8 cellular contexts compared by ENCODE assay signal in the genomic region with DNA sequence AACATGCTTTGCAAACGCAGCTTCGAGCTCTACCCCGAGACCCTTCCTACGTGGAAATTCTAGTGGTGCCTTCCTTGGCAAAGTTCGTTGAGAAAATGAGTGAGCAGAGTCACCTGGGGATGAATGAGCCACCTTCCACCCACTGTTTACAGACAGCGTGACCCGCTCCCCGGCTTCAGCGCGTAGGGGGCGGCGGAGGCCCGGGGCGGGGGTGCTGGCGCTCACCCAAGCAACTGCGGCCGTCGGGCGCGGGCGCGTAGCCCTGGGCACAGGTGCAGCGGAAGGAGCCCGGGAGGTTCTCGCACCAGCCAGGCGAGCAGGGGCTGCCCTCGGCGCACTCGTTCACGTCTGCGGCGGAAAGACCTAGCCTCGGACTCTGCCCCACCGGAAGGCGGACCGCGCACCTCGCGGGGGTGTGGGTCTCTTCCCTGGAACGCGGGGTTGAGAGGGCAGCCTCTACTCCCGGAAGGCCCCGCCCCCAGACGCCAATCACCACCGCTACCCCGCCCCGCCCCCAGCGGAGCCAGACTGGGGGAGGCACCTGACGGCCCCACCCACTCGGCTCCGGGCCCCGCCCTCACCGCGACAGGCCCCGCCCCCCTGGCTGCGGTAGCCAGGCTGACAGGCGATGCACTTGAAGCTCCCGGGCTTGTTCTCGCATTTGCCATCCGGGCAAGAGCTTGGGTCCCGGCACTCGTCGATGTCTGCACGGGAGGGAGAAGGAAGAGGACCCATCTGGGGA. TPM values are rescaled to one million over a fixed set of nuclear protein-coding genes. Genes with fewer than 3 reads are reported as not detected.
DNase-seq lines count a peak whose midpoint lies in the region; ATAC-seq and TF ChIP-seq lines count a peak whose summit lies in the region.

No MANE protein-coding gene starts in this region.

- H3K27me3 Mint-ChIP-seq in CD8-positive, alpha-beta memory T cell: no peaks in the 10 kb centered on the region

- H4K20me1 ChIP-seq in hepatocyte (ENCODE audit: insufficient read depth, poor library complexity, severe bottlenecking): no peaks in the 10 kb centered on the region

- H3K27me3 ChIP-seq in CD8-positive, alpha-beta memory T cell (ENCODE audit: insufficient read depth, low read length, poor library complexity, severe bottlenecking): no peaks in the 10 kb centered on the region
- H3K27me3 ChIP-seq in HUES64 (ENCODE audit: insufficient read depth, low read length) (peaks cover 68% of the 10 kb centered on the region), Peyer's patch (no peaks in the 10 kb centered on the region), hepatocyte (no peaks in the 10 kb centered on the region)

- H3K4me3 Mint-ChIP-seq in CD8-positive, alpha-beta memory T cell: peak overlapping the region; percentile 68 to 90 (median 83)

- POLR2A ChIA-PET in CD8-positive, alpha-beta memory T cell (lab: Charles Lee): interaction anchor here (0.6 to 4.7 kb wide), 13 partner anchors 11 to 271 kb away, joined by 3 to 16 read pairs (median 4); partner anchors contain the start of genes EHBP1L1, FAM89B, MALAT1 and ZNRD2

- H3K36me3 ChIP-seq in CD8-positive, alpha-beta memory T cell (ENCODE audit: insufficient read depth, low read length): no peaks in the 10 kb centered on the region
- no peaks in the 10 kb centered on the region for H3K36me3 ChIP-seq in HUES64 (ENCODE audit: insufficient read depth, low read length)
- H3K36me3 ChIP-seq in Peyer's patch: peaks cover 0 to 13% (median 0%) of the 10 kb centered on the region in 3 donors
- no peaks in the 10 kb centered on the region for H3K36me3 ChIP-seq in hepatocyte (replicated peaks; ENCODE audit: insufficient read depth, low read depth)

- H3K4me1 Mint-ChIP-seq in CD8-positive, alpha-beta memory T cell: peaks cover 38 to 49% (median 48%) of the 10 kb centered on the region in 3 donors

- H3K4me2 ChIP-seq in hepatocyte: peak overlapping the region; percentile 75

- TF ChIP-seq POLR2A in Peyer's patch (IDR thresholded peaks at IDR 0.05): peak; percentile 66 to 81

- H2AFZ ChIP-seq in hepatocyte: no peak overlapping the region

- DNase-seq in CD8-positive, alpha-beta memory T cell: peak; percentile 98 to 99 (median 99)
- DNase-seq in Peyer's patch (peak; percentile 99 to 100 (median 100)), hepatocyte (ENCODE audit: low spot score) (peak; percentile 95), GOT3 (lab: John Stamatoyannopoulos, UW) (no peak)
- DNase-seq in activated effector memory CD4-positive, alpha-beta T cell treated with Interleukin-2 at 50 U/mL for 16 hours: peak; percentile 97
- peak; percentile 94 to 99 for DNase-seq in stimulated activated CD4-positive, alpha-beta T cell treated with anti-CD3 and anti-CD28 coated beads, Interleukin-12 subunit alpha, Interleukin-12 subunit beta, amount 100 ng/mL, for 24 hours (ENCODE audit: low read depth in 2 of 2)

- peak overlapping the region; percentile 54 for H3K4me3 ChIP-seq in CD8-positive, alpha-beta memory T cell (ENCODE audit: low read length)
- peak overlapping the region; percentile 58 for H3K4me3 ChIP-seq in HUES64 (ENCODE audit: low read length)
- peak overlapping the region; percentile 29 to 60 (median 44) for H3K4me3 ChIP-seq in Peyer's patch
- peak overlapping the region; percentile 34 for H3K4me3 ChIP-seq in hepatocyte

- H3K9ac ChIP-seq in HUES64 (ENCODE audit: low read depth, low read length): no peak overlapping the region

- no peaks in the 10 kb centered on the region for H3K9me3 Mint-ChIP-seq in CD8-positive, alpha-beta memory T cell

- H3K79me2 ChIP-seq in hepatocyte: peaks cover 9% of the 10 kb centered on the region

- no peaks in the 10 kb centered on the region for H3K9me2 ChIP-seq in hepatocyte (replicated peaks; ENCODE audit: insufficient read depth)

- no peak for TF ChIP-seq CTCF in Peyer's patch (IDR thresholded peaks at IDR 0.05)
- TF ChIP-seq CTCF in hepatocyte (IDR thresholded peaks at IDR 0.05; ENCODE audit: poor library complexity): no peak

- ATAC-seq in GM19468 (IDR thresholded peaks at IDR 0.05; ENCODE audit: extremely low read depth, unreplicated experiment): peak; percentile 43

- peaks cover 42% of the 10 kb centered on the region for H3K4me1 ChIP-seq in CD8-positive, alpha-beta memory T cell (ENCODE audit: insufficient read depth, low read length)
- H3K4me1 ChIP-seq in HUES64 (ENCODE audit: insufficient read depth, low read length) (no peaks in the 10 kb centered on the region), Peyer's patch (peaks cover 3 to 17% (median 12%) of the 10 kb centered on the region in 4 donors), hepatocyte (ENCODE audit: insufficient read depth) (peaks cover 7% of the 10 kb centered on the region)

- H3K9me3 ChIP-seq in CD8-positive, alpha-beta memory T cell (ENCODE audit: low read length): no peaks in the 10 kb centered on the region
- H3K9me3 ChIP-seq in HUES64 (ENCODE audit: insufficient read depth, low read depth, low read length): no peaks in the 10 kb centered on the region
- no peaks in the 10 kb centered on the region for H3K9me3 ChIP-seq in Peyer's patch
- no peaks in the 10 kb centered on the region for H3K9me3 ChIP-seq in hepatocyte (ENCODE audit: low read depth)

- CTCF ChIA-PET in CD8-positive, alpha-beta memory T cell (lab: Charles Lee): interaction anchor here (0.8 to 12.4 kb wide), 7 partner anchors 10 to 217 kb away, joined by 3 to 258 read pairs (median 4); partner anchors contain the start of genes FAM89B, KCNK7 and ZNRD2

- H3K36me3 Mint-ChIP-seq in CD8-positive, alpha-beta memory T cell: peaks cover 1 to 12% (median 3%) of the 10 kb centered on the region in 3 donors

- 2% methylated on average over 64 of the region's 64 CpGs for WGBS in HUES64
- WGBS in hepatocyte (ENCODE audit: low lambda C conversion rate, missing lambda C conversion rate): 23% methylated on average over 39 of the region's 64 CpGs

- H3K27ac ChIP-seq in CD8-positive, alpha-beta memory T cell (ENCODE audit: low read depth, low read length): peak overlapping the region; percentile 53
- H3K27ac ChIP-seq in HUES64 (ENCODE audit: low read depth, low read length): no peak overlapping the region
- peak overlapping the region; percentile 77 to 89 (median 82) for H3K27ac ChIP-seq in Peyer's patch
- peak overlapping the region; percentile 59 for H3K27ac ChIP-seq in hepatocyte

- peak overlapping the region; percentile 86 to 97 (median 94) for H3K27ac Mint-ChIP-seq in CD8-positive, alpha-beta memory T cell

RNA-seq across cellular contexts. Expression of gene LTBP3, which starts 11.8 kb away (rescaled TPM):
- 10 to 100 TPM; 33.2 to 35.4 TPM for total RNA-seq in CD8-positive, alpha-beta memory T cell
- 17.9 TPM for polyA plus RNA-seq in CD8-positive, alpha-beta memory T cell
- polyA plus RNA-seq in HUES64 (2013, experiment 1 of 2): 5.0 TPM
- 7.1 TPM for polyA plus RNA-seq in HUES64 (2013, experiment 2 of 2)
- total RNA-seq in Peyer's patch (100 to 1,000 TPM in 1 of 4 donors, 10 to 100 TPM in 3; 42.0 to 150 (median 88.3) TPM), hepatocyte (46.0 and 53.7 TPM in 2 replicates)
- 85.3 and 101 TPM in 2 replicates for polyA plus RNA-seq in hepatocyte

RNA-seq across cellular contexts. Expression of gene SCYL1, which starts 21.5 kb away (rescaled TPM):
- 10 to 100 TPM; 85.1 to 88.5 TPM for total RNA-seq in CD8-positive, alpha-beta memory T cell
- polyA plus RNA-seq in CD8-positive, alpha-beta memory T cell: 42.1 TPM
- polyA plus RNA-seq in HUES64 (2013, experiment 1 of 2): 39.3 TPM
- polyA plus RNA-seq in HUES64 (2013, experiment 2 of 2): 42.5 TPM
- total RNA-seq in Peyer's patch (10 to 100 TPM; 73.4 to 88.1 (median 79.0) TPM), hepatocyte (80.4 and 83.9 TPM in 2 replicates)
- polyA plus RNA-seq in hepatocyte: 162 and 167 TPM in 2 replicates

RNA-seq across cellular contexts. Expression of gene ZNRD2, which starts 23.9 kb away (rescaled TPM):
- 10 to 100 TPM; 69.6 to 77.9 TPM for total RNA-seq in CD8-positive, alpha-beta memory T cell
- 81.4 TPM for polyA plus RNA-seq in CD8-positive, alpha-beta memory T cell
- polyA plus RNA-seq in HUES64 (2013, experiment 1 of 2): 58.0 TPM
- polyA plus RNA-seq in HUES64 (2013, experiment 2 of 2): 49.1 TPM
- 10 to 100 TPM; 16.5 to 25.7 (median 25.4) TPM for total RNA-seq in Peyer's patch
- total RNA-seq in hepatocyte: 20.5 and 20.8 TPM in 2 replicates
- polyA plus RNA-seq in hepatocyte: 52.4 and 57.3 TPM in 2 replicates

RNA-seq across cellular contexts. Expression of gene FAM89B, which starts 25.9 kb away (rescaled TPM):
- total RNA-seq in CD8-positive, alpha-beta memory T cell: 10 to 100 TPM; 30.8 to 34.1 TPM
- 138 TPM for polyA plus RNA-seq in CD8-positive, alpha-beta memory T cell
- polyA plus RNA-seq in HUES64 (2013, experiment 1 of 2): 20.7 TPM
- 24.2 TPM for polyA plus RNA-seq in HUES64 (2013, experiment 2 of 2)
- total RNA-seq in Peyer's patch (10 to 100 TPM; 30.8 to 44.6 (median 32.4) TPM), hepatocyte (28.5 and 34.1 TPM in 2 replicates)
- polyA plus RNA-seq in hepatocyte: 105 and 112 TPM in 2 replicates

RNA-seq across cellular contexts. Expression of gene EHBP1L1, which starts 29.5 kb away (rescaled TPM):
- total RNA-seq in CD8-positive, alpha-beta memory T cell: 100 to 1,000 TPM in 1 of 2 experiments, 10 to 100 TPM in 1; 97.3 to 100 TPM
- polyA plus RNA-seq in CD8-positive, alpha-beta memory T cell: 25.1 TPM
- 2.9 TPM for polyA plus RNA-seq in HUES64 (2013, experiment 1 of 2)
- 4.2 TPM for polyA plus RNA-seq in HUES64 (2013, experiment 2 of 2)
- total RNA-seq in Peyer's patch (100 to 1,000 TPM in 3 of 4 donors, 10 to 100 TPM in 1; 65.2 to 163 (median 121) TPM), hepatocyte (8.4 and 20.9 TPM in 2 replicates)
- 12.5 and 18.1 TPM in 2 replicates for polyA plus RNA-seq in hepatocyte
